In genomic region chr2:46703588-46703987, GRCh38 we compare ENCODE assay signal across 26 cellular contexts. TPM values are rescaled to one million over a fixed set of nuclear protein-coding genes. Genes with fewer than 3 reads are reported as not detected.
DNase-seq lines count a peak whose midpoint lies in the region; ATAC-seq, FAIRE-seq and TF ChIP-seq lines count a peak whose summit lies in the region.
"Had no signal": no experiment of that assay in that cellular context is flagged by ENCODE, and none has a peak within 500 bp of the region (broad histone marks: within the 10 kb centered on the region; RNA-seq: fewer than 3 reads in every experiment).

No MANE protein-coding gene starts in this region.

- CTCF ChIA-PET in GM12878 (lab: Yijun Ruan, JAX): interaction anchor here (0.8 to 2.0 kb wide), 3 partner anchors 10 to 74 kb away, joined by 3 to 8 read pairs (median 4); no protein-coding TSS in a partner anchor

- BruUV-seq in GM12878 (replicated peaks; lab: Mats Ljungman, UMichigan): no TSS peak

- H3F3A ChIP-seq in smooth muscle cell (ENCODE audit: low read depth): peaks cover 17% of the 10 kb centered on the region

- no peaks in the 10 kb centered on the region for H3K9me3 Mint-ChIP-seq in H9
- H3K9me3 Mint-ChIP-seq: activated CD4-positive, alpha-beta T cell treated with anti-CD3 and anti-CD28 coated beads, Interleukin-2, amount 10 ng/mL, durations not matched to agents 24 days and 14 days; activated naive CD4-positive, alpha-beta T cell treated with anti-CD3 and anti-CD28 coated beads, Interleukin-2, amount 10 ng/mL, durations not matched to agents 7 days and 5 days; CD8-positive, alpha-beta T cell; mesothelial cell of epicardium; naive thymus-derived CD8-positive, alpha-beta T cell had no signal

- no peak overlapping the region for H3K23ac ChIP-seq in H9 (ENCODE audit: insufficient read length, low read depth, low read length)

- H3K18ac ChIP-seq in H9 (ENCODE audit: insufficient read length, low read depth, low read length): no peak overlapping the region

- ATAC-seq in GM12878 (0 out of 3 replicates have a peak, but pooled peaks have one; percentile 2), GM18858 (IDR thresholded peaks at IDR 0.05; ENCODE audit: unreplicated experiment) (no peak), right cardiac atrium (no peak), GM21825 (IDR thresholded peaks at IDR 0.05; ENCODE audit: unreplicated experiment) (no peak)
- ATAC-seq: CD8-positive, alpha-beta T cell; left lung; naive thymus-derived CD8-positive, alpha-beta T cell had no signal

- peaks cover 7% of the 10 kb centered on the region for H3K23me2 ChIP-seq in H9 (ENCODE audit: insufficient read length, low read depth, low read length, poor library complexity, severe bottlenecking)

- no peak overlapping the region for H2AK5ac ChIP-seq in H9 (ENCODE audit: insufficient read length, low read length)

- H3K4ac ChIP-seq in H9 (ENCODE audit: low read depth, low read length): no peak overlapping the region

- TF ChIP-seq POLR2A in GM12878 (IDR thresholded peaks at IDR 0.05; ENCODE audit: low read depth, low read length): no peak

- H4K5ac ChIP-seq in H9 (ENCODE audit: insufficient read length, low read depth, low read length): no peak overlapping the region

- TF ChIP-seq CTCF in GM12865 (IDR thresholded peaks at IDR 0.05; ENCODE audit: insufficient read depth, low read depth, low read length, missing control alignments): no peak
- TF ChIP-seq CTCF in H9 (conservative IDR thresholded peaks at IDR 0.05): no peak
- no peak for TF ChIP-seq CTCF in GM12878 (IDR thresholded peaks at IDR 0.05 in 2 of 3, conservative IDR thresholded peaks at IDR 0.05 in 1 of 3; ENCODE audit: control insufficient read depth in 2 of 3, extremely low read depth in 1 of 3, insufficient read depth in 1 of 3, low read depth in 3 of 3, low read length in 3 of 3)
- no peak for TF ChIP-seq CTCF in smooth muscle cell (IDR thresholded peaks at IDR 0.05; ENCODE audit: borderline replicate concordance, insufficient read depth, poor library complexity, severe bottlenecking)

- H3K27me3 Mint-ChIP-seq in H9 (ENCODE audit: low read depth): no peaks in the 10 kb centered on the region
- H3K27me3 Mint-ChIP-seq: naive thymus-derived CD8-positive, alpha-beta T cell had no signal

- H3K4me3 Mint-ChIP-seq in H9: peak overlapping the region; percentile 16 to 59; a peak in 3 of 5 replicates
- H3K4me3 Mint-ChIP-seq: activated CD4-positive, alpha-beta T cell treated with anti-CD3 and anti-CD28 coated beads, Interleukin-2, amount 10 ng/mL, durations not matched to agents 24 days and 14 days; activated naive CD4-positive, alpha-beta T cell treated with anti-CD3 and anti-CD28 coated beads, Interleukin-2, amount 10 ng/mL, durations not matched to agents 7 days and 5 days; CD8-positive, alpha-beta T cell; mesothelial cell of epicardium had no signal

- no peak overlapping the region for H2BK5ac ChIP-seq in H9 (ENCODE audit: insufficient read length, low read length)

- H3K27me3 ChIP-seq in H9 (ENCODE audit: insufficient read depth, low read length): no peaks in the 10 kb centered on the region; the same call in 1 of the 2 replicates
- no peaks in the 10 kb centered on the region for H3K27me3 ChIP-seq in GM12878 (replicated peaks in 1 of 2; ENCODE audit: control insufficient read depth in 2 of 2, insufficient read depth in 2 of 2, low read length in 1 of 2)
- H3K27me3 ChIP-seq in smooth muscle cell (ENCODE audit: low read depth): no peaks in the 10 kb centered on the region
- no peaks in the 10 kb centered on the region for H3K27me3 ChIP-seq in right cardiac atrium (ENCODE audit: control insufficient read depth, insufficient read depth)
- H3K27me3 ChIP-seq: left lung had no signal

- peaks cover 4% of the 10 kb centered on the region for H3K79me1 ChIP-seq in H9 (ENCODE audit: insufficient read depth, low read depth, low read length, poor library complexity, severe bottlenecking)

- no peak for TF ChIP-seq EP300 in GM12878 (IDR thresholded peaks at IDR 0.05; ENCODE audit: borderline replicate concordance in 1 of 2, control insufficient read depth in 1 of 2, low read depth in 2 of 2, low read length in 2 of 2)

- H3K56ac ChIP-seq in H9 (ENCODE audit: insufficient read length, low read depth, low read length): no peak overlapping the region

- SMC1A ChIA-PET in GM12878 (lab: Charles Lee; ENCODE audit: uncharacterized antibody, unreplicated experiment): interaction anchor here (0.8 to 1.6 kb wide), 4 partner anchors 15 to 232 kb away, joined by 3 to 4 read pairs (median 4); no protein-coding TSS in a partner anchor

- no peak overlapping the region for H3K4me3 ChIP-seq in GM12865 (ENCODE audit: low read depth, low read length)
- H3K4me3 ChIP-seq in GM12878: no peak overlapping the region
- H3K4me3 ChIP-seq in smooth muscle cell: no peak overlapping the region
- H3K4me3 ChIP-seq in right cardiac atrium (ENCODE audit: low read length): no peak overlapping the region
- H3K4me3 ChIP-seq: left lung, thoracic aorta had no signal

- H2BK12ac ChIP-seq in H9 (ENCODE audit: insufficient read length, low read depth, low read length): no peak overlapping the region

- H2BK20ac ChIP-seq in H9 (ENCODE audit: low read depth, low read length, poor library complexity, severe bottlenecking): no peak overlapping the region

- H3K27ac ChIP-seq in H9 (ENCODE audit: insufficient read length, low read depth, low read length) (no peak overlapping the region), GM12878 (ENCODE audit: control insufficient read depth, insufficient read depth) (no peak overlapping the region), smooth muscle cell (ENCODE audit: low read depth) (no peak overlapping the region), right cardiac atrium (ENCODE audit: low read length) (no peak overlapping the region)
- H3K27ac ChIP-seq: left lung, thoracic aorta had no signal

- intact Hi-C loops in GM12878 (cut with micrococcal nuclease; ENCODE audit: unreplicated experiment) (loop anchor here (5.0 kb wide), 1 partner anchor 64 kb away; no protein-coding TSS in a partner anchor), right cardiac atrium (cut with DNase I) (loop anchor here in 2 of 4 donors (10.0 kb wide), 2 partner anchors 61 to 71 kb away; no protein-coding TSS in a partner anchor)

- POLR2A ChIA-PET in GM12878 (lab: Charles Lee): interaction anchor here (3.2 kb wide), 1 partner anchor 15 kb away, joined by 19 read pairs; no protein-coding TSS in a partner anchor

- in situ Hi-C loops in GM12878 (cut with MboI): no loop called here

- no peak for TF ChIP-seq RAD21 in GM12878 (IDR thresholded peaks at IDR 0.05; ENCODE audit: insufficient read depth, low read depth, low read length)

- H4K20me1 ChIP-seq in H9 (ENCODE audit: control insufficient read depth, insufficient read depth, insufficient read length): no peaks in the 10 kb centered on the region
- H4K20me1 ChIP-seq in GM12878 (ENCODE audit: control insufficient read depth, insufficient read depth): no peaks in the 10 kb centered on the region; the same call in 1 of the 2 replicates
- peaks cover 91% of the 10 kb centered on the region for H4K20me1 ChIP-seq in smooth muscle cell (ENCODE audit: low read depth)

- DNase-seq in GM12865 (ENCODE audit: low read depth) (peak; percentile 37), H9 (no peak), GM12878 (ENCODE audit: low read depth, low spot score) (peak; percentile 19), smooth muscle cell (lab: John Stamatoyannopoulos, UW; ENCODE audit: unreplicated experiment) (no peak), right cardiac atrium (no peak)
- DNase-seq: activated CD4-positive, alpha-beta T cell treated with anti-CD3 and anti-CD28 coated beads, Interleukin-2, amount 10 ng/mL, durations not matched to agents 24 days and 14 days; activated naive CD4-positive, alpha-beta T cell treated with anti-CD3 and anti-CD28 coated beads, Interleukin-2, amount 10 ng/mL, durations not matched to agents 7 days and 5 days; amniotic stem cell; CD8-positive, alpha-beta T cell; DMS 273 treated with DMSO at 0.1 percent for 48 hours; effector CD8-positive, alpha-beta T cell; foreskin melanocyte; left lung; naive thymus-derived CD8-positive, alpha-beta T cell; NCI-H146; NCI-H524 treated with DMSO at 0.1 percent for 48 hours; retina; RPMI8226; stimulated activated CD4-positive, alpha-beta T cell treated with anti-CD3 and anti-CD28 coated beads, Interleukin-4, amount 100 ng/mL, for 24 hours; stimulated activated naive CD4-positive, alpha-beta T cell had no signal

- H2BK120ac ChIP-seq in H9 (ENCODE audit: low read depth, low read length, poor library complexity, severe bottlenecking): no peak overlapping the region

- H3K4me1 ChIP-seq in H9 (ENCODE audit: insufficient read depth, low read length): peaks cover 23% of the 10 kb centered on the region
- H3K4me1 ChIP-seq in GM12878 (ENCODE audit: control insufficient read depth, insufficient read depth, low read length): peaks cover 6% of the 10 kb centered on the region; the same call in 1 of the 2 replicates
- H3K4me1 ChIP-seq in smooth muscle cell (ENCODE audit: low read depth): peaks cover 46% of the 10 kb centered on the region
- H3K4me1 ChIP-seq in right cardiac atrium (ENCODE audit: control insufficient read depth, insufficient read depth, low read length): peaks cover 13% of the 10 kb centered on the region

- H3K9me3 ChIP-seq in H9 (ENCODE audit: control insufficient read depth, low read depth, low read length) (no peaks in the 10 kb centered on the region), GM12878 (replicated peaks; ENCODE audit: control insufficient read depth, insufficient read depth, low read length) (no peaks in the 10 kb centered on the region), smooth muscle cell (replicated peaks; ENCODE audit: low read depth) (no peaks in the 10 kb centered on the region), right cardiac atrium (ENCODE audit: control insufficient read depth, low read length) (no peaks in the 10 kb centered on the region)
- H3K9me3 ChIP-seq: left lung, thoracic aorta had no signal

- peak overlapping the region in 1 of 3 experiments; percentile 94; a peak in 3 of 7 replicates for H3K27ac Mint-ChIP-seq in H9
- H3K27ac Mint-ChIP-seq: activated CD4-positive, alpha-beta T cell treated with anti-CD3 and anti-CD28 coated beads, Interleukin-2, amount 10 ng/mL, durations not matched to agents 24 days and 14 days; activated naive CD4-positive, alpha-beta T cell treated with anti-CD3 and anti-CD28 coated beads, Interleukin-2, amount 10 ng/mL, durations not matched to agents 7 days and 5 days; mesothelial cell of epicardium had no signal

- no peak overlapping the region for H3K9ac ChIP-seq in H9 (ENCODE audit: extremely low read depth, insufficient read length, low read length)
- H3K9ac ChIP-seq in GM12878 (ENCODE audit: control insufficient read depth, insufficient read depth, low read length): no peak overlapping the region
- H3K9ac ChIP-seq in smooth muscle cell (ENCODE audit: low read depth): no peak overlapping the region

- H3K4me2 ChIP-seq in H9 (ENCODE audit: insufficient read depth, insufficient read length, low read length) (peak overlapping the region; percentile 10), GM12878 (ENCODE audit: control insufficient read depth, insufficient read depth) (peak overlapping the region; percentile 50; the same call in 1 of the 2 replicates), smooth muscle cell (peak overlapping the region; percentile 35)

- no peaks in the 10 kb centered on the region for H3K36me3 ChIP-seq in GM12878 (ENCODE audit: control insufficient read depth in 2 of 2, insufficient read depth in 2 of 2, low read length in 1 of 2)
- H3K36me3 ChIP-seq in smooth muscle cell (ENCODE audit: low read depth): no peaks in the 10 kb centered on the region
- H3K36me3 ChIP-seq: left lung, thoracic aorta had no signal

- no peak overlapping the region for H4K8ac ChIP-seq in H9 (replicated peaks; ENCODE audit: insufficient read length, low read depth, low read length)

- peak; percentile 7 for FAIRE-seq in GM12878 (lab: Jason Lieb, UNC)
- FAIRE-seq: bronchial epithelial cell, colon had no signal

- H3K36me3 Mint-ChIP-seq in H9 (ENCODE audit: insufficient read depth in 1 of 3, low read depth in 3 of 3): peaks cover 0 to 3% (median 2%) of the 10 kb centered on the region in 3 experiments; a peak in 2 of 7 replicates
- H3K36me3 Mint-ChIP-seq: activated naive CD4-positive, alpha-beta T cell treated with anti-CD3 and anti-CD28 coated beads, Interleukin-2, amount 10 ng/mL, durations not matched to agents 7 days and 5 days; mesothelial cell of epicardium; naive thymus-derived CD8-positive, alpha-beta T cell had no signal

- H3T11ph ChIP-seq in H9 (ENCODE audit: low read length): no peak overlapping the region

- no peak overlapping the region for H4K91ac ChIP-seq in H9 (ENCODE audit: insufficient read length, low read depth, low read length)

- no peak overlapping the region for H2BK15ac ChIP-seq in H9 (ENCODE audit: low read depth, low read length)

- RAD21 ChIA-PET in GM12878 (lab: Charles Lee; ENCODE audit: unreplicated experiment): no interaction called here

- H3K14ac ChIP-seq in H9 (ENCODE audit: insufficient read depth, low read length): no peak overlapping the region

- H3K4me1 Mint-ChIP-seq in H9: peaks cover 33 to 45% of the 10 kb centered on the region in 2 experiments

- H3K79me2 ChIP-seq in H9 (ENCODE audit: insufficient read depth, low read length): peaks cover 40% of the 10 kb centered on the region; the same call in 1 of the 2 replicates
- peaks cover 42% of the 10 kb centered on the region for H3K79me2 ChIP-seq in GM12878 (ENCODE audit: control insufficient read depth, insufficient read depth, low read length)
- peaks cover 92% of the 10 kb centered on the region for H3K79me2 ChIP-seq in smooth muscle cell (ENCODE audit: low read depth)

- no peak overlapping the region for H2AFZ ChIP-seq in H9 (ENCODE audit: low read length)
- H2AFZ ChIP-seq in GM12878 (ENCODE audit: control insufficient read depth, low read depth, low read length): no peak overlapping the region
- no peak overlapping the region for H2AFZ ChIP-seq in smooth muscle cell (ENCODE audit: low read depth)

RNA-seq across cellular contexts. Expression of gene SOCS5, which starts 4.5 kb away (rescaled TPM):
- total RNA-seq in H9 (2021) (14.0 and 15.1 TPM in 2 replicates), GM12878 (2014; rRNA removed) (4.4 and 4.7 TPM in 2 replicates), GM12878 (2014; rRNA removed; fragmentation: Illumina TruSeq; extraction: Trizol) (4.2 and 5.1 TPM in 2 replicates), GM12878 (2021) (4.8 and 5.6 TPM in 2 replicates), smooth muscle cell (31.1 and 42.8 TPM in 2 replicates), right cardiac atrium (10 to 100 TPM; 22.4 to 27.5 (median 23.3) TPM)
- total RNA-seq in GM12878 (2013; cell fraction: nucleolus; rRNA removed): 29.5 and 30.1 TPM in 2 replicates
- 2.2 TPM for polyA plus RNA-seq in GM12878 (2011; ENCODE audit: low read depth)
- polyA plus RNA-seq in GM12878 (2011; rRNA removed) (9.3 and 13.4 TPM in 2 replicates), GM12878 (2014; fragmentation: Illumina TruSeq; extraction: Trizol) (5.1 and 6.2 TPM in 2 replicates), GM12878 (2014; fragmentation: Nextera tagmentation; extraction: Ambion mirVana) (1 to 10 TPM in 1 of 2 experiments, under 1 TPM in 1; 0.82 to 1.6 TPM), GM12878 (2014; rRNA removed) (3.1 and 3.6 TPM in 2 replicates), GM12878 (2016; fragmentation: Nextera tagmentation; extraction: Ambion mirVana) (1 to 10 TPM in 1 of 2 experiments, under 1 TPM in 1; 0.64 to 1.8 TPM), smooth muscle cell (6.2 and 8.9 TPM in 2 replicates), right cardiac atrium (9.4 TPM)
- polyA plus RNA-seq in GM12878 (2011; cell fraction: cytosol; rRNA removed): 4.1 and 5.2 TPM in 2 replicates
- polyA plus RNA-seq in GM12878 (2011; cell fraction: nucleus; rRNA removed): 5.7 and 6.6 TPM in 2 replicates
- 3.3 and 4.2 TPM in 2 replicates for polyA plus RNA-seq in GM12878 (2012)
- 13.7 and 15.1 TPM in 2 replicates for polyA minus RNA-seq in GM12878 (2011; rRNA and poly(A)+ RNA removed)
- 2.8 and 3.7 TPM in 2 replicates for polyA minus RNA-seq in GM12878 (2011; cell fraction: cytosol; rRNA and poly(A)+ RNA removed)
- 8.3 and 10.7 TPM in 2 replicates for polyA minus RNA-seq in GM12878 (2011; cell fraction: nucleus; rRNA and poly(A)+ RNA removed)

Comparison
In these comparisons a context has a peak if more than half of its experiments do, and no peak if none do; other contexts are left out.
1. DNase-seq: peak in GM12865 (single experiment) and GM12878 (single experiment); none in H9 (single experiment), smooth muscle cell (single experiment) and right cardiac atrium (0 of 3).
2. Peak in every context shown above with its lines, with median percentiles within 50 percentile points of each other: H3K4me2 ChIP-seq.